Comparison of ENCODE assay signal across 1 cellular context in the genomic region with DNA sequence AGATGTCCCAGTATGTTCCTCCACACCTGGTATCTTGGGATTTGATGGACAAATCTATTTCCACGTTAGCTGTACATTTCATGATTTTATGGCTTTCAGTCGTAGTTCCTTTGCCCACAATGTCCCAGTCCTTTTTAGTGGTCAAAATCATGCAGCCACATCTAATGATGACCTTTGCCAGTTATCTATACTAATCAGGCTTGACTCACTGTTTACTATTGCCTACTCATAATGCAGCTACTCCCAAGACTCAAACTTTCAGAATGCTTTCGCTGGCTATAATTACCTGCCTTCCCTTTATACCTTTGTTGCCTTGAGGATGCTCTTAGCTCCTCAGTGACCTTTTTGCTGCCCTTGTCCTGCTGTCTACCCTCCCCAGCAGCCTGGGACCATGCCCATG.
TF ChIP-seq lines count a peak whose summit lies in the region.

No MANE protein-coding gene starts in this region.

TF ChIP-seq in HCT116, 20 proteins besides CTCF, POLR2A, EP300 and RAD21:
- TF ChIP-seq EZH2phosphoT487 (IDR thresholded peaks at IDR 0.05; ENCODE audit: borderline replicate concordance): no peak
- no peak for TF ChIP-seq YY1 (IDR thresholded peaks at IDR 0.05; ENCODE audit: extremely low read depth, insufficient replicate concordance, low read depth, low read length)
- TF ChIP-seq ZNF274 (IDR thresholded peaks at IDR 0.05; ENCODE audit: low read depth, low read length): no peak
- peak; percentile 92 for TF ChIP-seq JUND (IDR thresholded peaks at IDR 0.05)
- TF ChIP-seq SIN3A (IDR thresholded peaks at IDR 0.05; ENCODE audit: low read depth): peak; percentile 76
- TF ChIP-seq ELF1 (IDR thresholded peaks at IDR 0.05; ENCODE audit: borderline replicate concordance, low read depth): no peak
- TF ChIP-seq CBX3 (IDR thresholded peaks at IDR 0.05; ENCODE audit: low read depth): peak; percentile 73
- TF ChIP-seq ZFX (IDR thresholded peaks at IDR 0.05): no peak
- peak; percentile 29; the same call in 1 of the 2 replicates for TF ChIP-seq POLR2AphosphoS5 (IDR thresholded peaks at IDR 0.05; ENCODE audit: low read depth, low read length)
- no peak for TF ChIP-seq EGR1 (IDR thresholded peaks at IDR 0.05; ENCODE audit: low read depth)
- peak; percentile 70 for TF ChIP-seq CEBPB (IDR thresholded peaks at IDR 0.05; ENCODE audit: low read depth)
- TF ChIP-seq, protein P1, sequence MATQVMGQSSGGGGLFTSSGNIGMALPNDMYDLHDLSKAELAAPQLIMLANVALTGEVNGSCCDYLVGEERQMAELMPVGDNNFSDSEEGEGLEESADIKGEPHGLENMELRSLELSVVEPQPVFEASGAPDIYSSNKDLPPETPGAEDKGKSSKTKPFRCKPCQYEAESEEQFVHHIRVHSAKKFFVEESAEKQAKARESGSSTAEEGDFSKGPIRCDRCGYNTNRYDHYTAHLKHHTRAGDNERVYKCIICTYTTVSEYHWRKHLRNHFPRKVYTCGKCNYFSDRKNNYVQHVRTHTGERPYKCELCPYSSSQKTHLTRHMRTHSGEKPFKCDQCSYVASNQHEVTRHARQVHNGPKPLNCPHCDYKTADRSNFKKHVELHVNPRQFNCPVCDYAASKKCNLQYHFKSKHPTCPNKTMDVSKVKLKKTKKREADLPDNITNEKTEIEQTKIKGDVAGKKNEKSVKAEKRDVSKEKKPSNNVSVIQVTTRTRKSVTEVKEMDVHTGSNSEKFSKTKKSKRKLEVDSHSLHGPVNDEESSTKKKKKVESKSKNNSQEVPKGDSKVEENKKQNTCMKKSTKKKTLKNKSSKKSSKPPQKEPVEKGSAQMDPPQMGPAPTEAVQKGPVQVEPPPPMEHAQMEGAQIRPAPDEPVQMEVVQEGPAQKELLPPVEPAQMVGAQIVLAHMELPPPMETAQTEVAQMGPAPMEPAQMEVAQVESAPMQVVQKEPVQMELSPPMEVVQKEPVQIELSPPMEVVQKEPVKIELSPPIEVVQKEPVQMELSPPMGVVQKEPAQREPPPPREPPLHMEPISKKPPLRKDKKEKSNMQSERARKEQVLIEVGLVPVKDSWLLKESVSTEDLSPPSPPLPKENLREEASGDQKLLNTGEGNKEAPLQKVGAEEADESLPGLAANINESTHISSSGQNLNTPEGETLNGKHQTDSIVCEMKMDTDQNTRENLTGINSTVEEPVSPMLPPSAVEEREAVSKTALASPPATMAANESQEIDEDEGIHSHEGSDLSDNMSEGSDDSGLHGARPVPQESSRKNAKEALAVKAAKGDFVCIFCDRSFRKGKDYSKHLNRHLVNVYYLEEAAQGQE (IDR thresholded peaks at IDR 0.05; ENCODE audit: low read depth): no peak
- no peak for TF ChIP-seq EZH2 (IDR thresholded peaks at IDR 0.05)
- TF ChIP-seq, protein P2, sequence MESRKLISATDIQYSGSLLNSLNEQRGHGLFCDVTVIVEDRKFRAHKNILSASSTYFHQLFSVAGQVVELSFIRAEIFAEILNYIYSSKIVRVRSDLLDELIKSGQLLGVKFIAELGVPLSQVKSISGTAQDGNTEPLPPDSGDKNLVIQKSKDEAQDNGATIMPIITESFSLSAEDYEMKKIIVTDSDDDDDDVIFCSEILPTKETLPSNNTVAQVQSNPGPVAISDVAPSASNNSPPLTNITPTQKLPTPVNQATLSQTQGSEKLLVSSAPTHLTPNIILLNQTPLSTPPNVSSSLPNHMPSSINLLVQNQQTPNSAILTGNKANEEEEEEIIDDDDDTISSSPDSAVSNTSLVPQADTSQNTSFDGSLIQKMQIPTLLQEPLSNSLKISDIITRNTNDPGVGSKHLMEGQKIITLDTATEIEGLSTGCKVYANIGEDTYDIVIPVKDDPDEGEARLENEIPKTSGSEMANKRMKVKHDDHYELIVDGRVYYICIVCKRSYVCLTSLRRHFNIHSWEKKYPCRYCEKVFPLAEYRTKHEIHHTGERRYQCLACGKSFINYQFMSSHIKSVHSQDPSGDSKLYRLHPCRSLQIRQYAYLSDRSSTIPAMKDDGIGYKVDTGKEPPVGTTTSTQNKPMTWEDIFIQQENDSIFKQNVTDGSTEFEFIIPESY (IDR thresholded peaks at IDR 0.05; ENCODE audit: extremely low read depth, insufficient replicate concordance, low read length): no peak
- TF ChIP-seq TCF7L2 (IDR thresholded peaks at IDR 0.05; ENCODE audit: borderline replicate concordance, extremely low read depth, insufficient read depth, insufficient read length): no peak
- TF ChIP-seq, protein P3, sequence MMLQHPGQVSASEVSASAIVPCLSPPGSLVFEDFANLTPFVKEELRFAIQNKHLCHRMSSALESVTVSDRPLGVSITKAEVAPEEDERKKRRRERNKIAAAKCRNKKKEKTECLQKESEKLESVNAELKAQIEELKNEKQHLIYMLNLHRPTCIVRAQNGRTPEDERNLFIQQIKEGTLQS (IDR thresholded peaks at IDR 0.05): no peak
- peak; percentile 79 for TF ChIP-seq SP1 (IDR thresholded peaks at IDR 0.05; ENCODE audit: low read depth)
- TF ChIP-seq FOSL1 (IDR thresholded peaks at IDR 0.05; ENCODE audit: low read depth): peak; percentile 91
- TF ChIP-seq, protein P4, sequence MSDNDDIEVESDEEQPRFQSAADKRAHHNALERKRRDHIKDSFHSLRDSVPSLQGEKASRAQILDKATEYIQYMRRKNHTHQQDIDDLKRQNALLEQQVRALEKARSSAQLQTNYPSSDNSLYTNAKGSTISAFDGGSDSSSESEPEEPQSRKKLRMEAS (IDR thresholded peaks at IDR 0.05): peak; percentile 60
- TF ChIP-seq SRF (IDR thresholded peaks at IDR 0.05; ENCODE audit: low read depth): peak; percentile 74; the same call in 1 of the 2 replicates
